9 cellular contexts compared by ENCODE assay signal in genomic region chr4:105240037-105240436, GRCh38.
"Had no signal": no experiment of that assay in that cellular context is flagged by ENCODE, and none has a peak within 500 bp of the region (broad histone marks: within the 10 kb centered on the region; RNA-seq: fewer than 3 reads in every experiment).

No MANE protein-coding gene starts in this region.

- H3K36me3 ChIP-seq: HAP-1 had no signal

- H3K4me3 Mint-ChIP-seq: HFFc6, IgD-negative memory B cell had no signal

- H3K27ac ChIP-seq: GM23248, HL-60 had no signal

- H2AFZ ChIP-seq: GM23248 had no signal

- H3K27me3 Mint-ChIP-seq: IgD-negative memory B cell had no signal

- H3K9me3 ChIP-seq: HAP-1 had no signal

- ATAC-seq: HCT116, HepG2 had no signal

- H3K4me3 ChIP-seq: GM23248, HAP-1 had no signal

- H3K9me3 Mint-ChIP-seq: HFFc6, IgD-negative memory B cell had no signal

- DNase-seq: GM23248, GOT3, H7, HFFc6 had no signal

- H3K27ac Mint-ChIP-seq: HFFc6 had no signal

- H3K9ac ChIP-seq: GM23248 had no signal
